Comparison of ENCODE assay signal across 1 cellular context in the genomic region with DNA sequence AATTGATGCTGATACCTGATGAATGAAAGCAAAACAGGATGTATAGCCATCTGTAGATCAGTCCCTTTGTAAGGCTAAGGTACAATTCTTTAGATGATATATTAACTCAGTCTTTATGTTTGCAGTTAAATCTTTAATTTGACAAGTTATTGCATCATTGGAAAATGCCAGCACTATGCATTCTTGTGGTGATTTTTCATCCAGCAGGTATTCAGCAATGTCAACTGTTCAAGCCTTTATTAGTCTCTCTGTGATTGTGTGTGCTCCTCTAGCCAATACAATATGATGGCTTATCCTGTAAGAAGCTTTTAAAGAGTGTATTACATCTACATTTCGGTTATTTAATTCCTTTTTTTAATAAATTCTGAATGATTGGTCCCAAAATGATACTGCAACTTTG.
A peak's percentile ranks its signal among the peaks of the same experiment; 100 is the strongest.
TF ChIP-seq lines count a peak whose summit lies in the region.

No MANE protein-coding gene starts in this region.

TF ChIP-seq in IMR-90, 13 proteins besides CTCF, POLR2A, EP300 and RAD21:
- TF ChIP-seq SMC3 (IDR thresholded peaks at IDR 0.05; ENCODE audit: low read depth, low read length): no peak
- TF ChIP-seq CEBPB (IDR thresholded peaks at IDR 0.05; ENCODE audit: low read depth, low read length): peak; percentile 87
- TF ChIP-seq RFX5 (IDR thresholded peaks at IDR 0.05; ENCODE audit: low read depth, low read length): no peak
